Comparison of ENCODE assay signal across 8 cellular contexts in the genomic region with DNA sequence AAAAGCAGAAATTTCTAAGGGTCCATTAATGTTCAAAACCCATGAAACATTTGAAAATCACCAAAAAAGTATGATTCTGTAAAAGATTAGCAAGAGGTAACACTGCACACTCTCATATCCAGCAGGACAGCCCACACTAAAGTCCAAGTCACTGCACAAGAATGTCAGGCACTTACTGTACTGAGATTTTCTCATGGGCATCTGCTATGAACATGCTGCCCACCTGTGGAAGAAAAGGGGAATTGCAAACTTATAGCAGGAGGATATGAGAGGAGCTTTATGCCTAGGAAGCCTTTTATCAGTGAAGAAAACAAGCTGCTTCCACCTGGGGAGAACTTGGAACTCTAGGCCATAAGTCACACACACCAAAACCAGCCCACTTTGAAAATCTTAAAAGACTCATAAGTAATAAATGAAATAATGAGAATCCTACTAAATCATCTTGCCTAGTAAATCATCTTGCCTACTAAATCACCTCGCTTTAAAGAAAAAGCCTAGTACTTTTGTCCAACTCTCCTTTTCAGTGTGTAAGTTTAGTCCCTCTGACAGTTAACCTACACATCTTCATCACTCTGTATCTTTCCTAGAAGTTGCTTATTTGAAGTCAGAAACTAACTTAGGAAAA. TPM values are rescaled to one million over a fixed set of nuclear protein-coding genes. Genes with fewer than 3 reads are reported as not detected.
A peak's percentile ranks its signal among the peaks of the same experiment; 100 is the strongest.
DNase-seq lines count a peak whose midpoint lies in the region; ATAC-seq and TF ChIP-seq lines count a peak whose summit lies in the region.

No MANE protein-coding gene starts in this region.

- H3K27ac ChIP-seq in CD8-positive, alpha-beta T cell (ENCODE audit: low read depth, low read length), result no peak overlapping the region

- intact Hi-C loops in CD8-positive, alpha-beta T cell (cut with DNase I, micrococcal nuclease), result loop anchor here (1.0 to 10.0 kb wide), 7 partner anchors 63 to 798 kb away; no protein-coding TSS in a partner anchor

- no peak overlapping the region for H3K4me3 ChIP-seq in CD8-positive, alpha-beta T cell (ENCODE audit: low read depth, low read length)

- H3K27me3 ChIP-seq in CD8-positive, alpha-beta T cell (ENCODE audit: insufficient read depth, low read length), result no peaks in the 10 kb centered on the region

- DNase-seq in CD8-positive, alpha-beta T cell, result peak in 5 of 7 experiments; percentile 19 to 51 (median 26)
- peak; percentile 57 for DNase-seq in NCI-H1092 treated with DMSO at 0.1 percent for 48 hours (lab: John Stamatoyannopoulos, UW)
- DNase-seq in SW 1271 (lab: John Stamatoyannopoulos, UW), result peak; percentile 58 to 88
- DNase-seq in central memory CD8-positive, alpha-beta T cell (ENCODE audit: low spot score in 2 of 2), result peak in 1 of 2 donors; percentile 16
- DNase-seq in kidney glomerular epithelial cell (lab: John Stamatoyannopoulos, UW), result peak; percentile 89
- DNase-seq in stimulated activated CD8-positive, alpha-beta memory T cell treated with anti-CD3 and anti-CD28 coated beads, Interleukin-12 subunit alpha, Interleukin-12 subunit beta, amount 100 ng/mL, for 24 hours (ENCODE audit: extremely low read depth), result peak; percentile 2

- no peaks in the 10 kb centered on the region for H3K9me3 ChIP-seq in CD8-positive, alpha-beta T cell (ENCODE audit: low read length)

- H3K27me3 Mint-ChIP-seq in CD8-positive, alpha-beta T cell (ENCODE audit: low read depth), result no peaks in the 10 kb centered on the region
- H3K27me3 Mint-ChIP-seq in central memory CD8-positive, alpha-beta T cell, result no peaks in the 10 kb centered on the region

- peak; percentile 82 for TF ChIP-seq CTCF in CD8-positive, alpha-beta T cell (IDR thresholded peaks at IDR 0.05)

- POLR2A ChIA-PET in CD8-positive, alpha-beta T cell (lab: Charles Lee), result interaction anchor here (0.6 to 1.4 kb wide), 2 partner anchors 63 to 168 kb away, joined by 3 read pairs; no protein-coding TSS in a partner anchor

- H3K36me3 ChIP-seq in CD8-positive, alpha-beta T cell (ENCODE audit: insufficient read depth, low read length), result peaks cover 13% of the 10 kb centered on the region

- H3K4me3 Mint-ChIP-seq in CD8-positive, alpha-beta T cell, result no peak overlapping the region
- H3K4me3 Mint-ChIP-seq in central memory CD8-positive, alpha-beta T cell, result no peak overlapping the region

- CTCF ChIA-PET in CD8-positive, alpha-beta T cell (lab: Charles Lee), result interaction anchor here (0.6 to 4.8 kb wide), 40 partner anchors 8 to 1059 kb away, joined by 3 to 39 read pairs (median 4); a partner anchor contains a TSS

- no peaks in the 10 kb centered on the region for H3K9me3 Mint-ChIP-seq in CD8-positive, alpha-beta T cell
- no peaks in the 10 kb centered on the region for H3K9me3 Mint-ChIP-seq in central memory CD8-positive, alpha-beta T cell

- H3K36me3 Mint-ChIP-seq in CD8-positive, alpha-beta T cell, result peaks cover 75% of the 10 kb centered on the region
- peaks cover 29% of the 10 kb centered on the region for H3K36me3 Mint-ChIP-seq in central memory CD8-positive, alpha-beta T cell (ENCODE audit: insufficient read depth)

- H3K4me1 Mint-ChIP-seq in CD8-positive, alpha-beta T cell (ENCODE audit: low read depth), result peaks cover 2% of the 10 kb centered on the region
- no peaks in the 10 kb centered on the region for H3K4me1 Mint-ChIP-seq in central memory CD8-positive, alpha-beta T cell

- peak; percentile 94 for ATAC-seq in CD8-positive, alpha-beta T cell
- ATAC-seq in GM18907 (IDR thresholded peaks at IDR 0.05; ENCODE audit: unreplicated experiment) (peak; percentile 67), GM19463 (IDR thresholded peaks at IDR 0.05; ENCODE audit: unreplicated experiment) (no peak)
- peak; percentile 71 for ATAC-seq in central memory CD8-positive, alpha-beta T cell (replicated peaks; ENCODE audit: extremely low read depth, poor library complexity, severe bottlenecking)

- no peaks in the 10 kb centered on the region for H3K4me1 ChIP-seq in CD8-positive, alpha-beta T cell (ENCODE audit: insufficient read depth, low read length)

- H3K27ac Mint-ChIP-seq in CD8-positive, alpha-beta T cell, result no peak overlapping the region
- peak overlapping the region; percentile 17 for H3K27ac Mint-ChIP-seq in central memory CD8-positive, alpha-beta T cell (ENCODE audit: low read depth)

RNA-seq across cellular contexts. Expression of a gene that starts 46.1 kb away (rescaled TPM):
- 10 to 100 TPM; 18.6 to 20.6 TPM for total RNA-seq in CD8-positive, alpha-beta T cell

RNA-seq across cellular contexts. Expression of a gene that starts 55.2 kb away (rescaled TPM):
- 10 to 100 TPM; 17.5 to 18.1 TPM for total RNA-seq in CD8-positive, alpha-beta T cell
